Comparison of ENCODE assay signal across 25 cellular contexts in genomic region chr15:50244959-50245624, GRCh38. TPM values are rescaled to one million over a fixed set of nuclear protein-coding genes. Genes with fewer than 3 reads are reported as not detected.
"Had no signal": no experiment of that assay in that cellular context is flagged by ENCODE, and none has a peak within 500 bp of the region (broad histone marks: within the 10 kb centered on the region; RNA-seq: fewer than 3 reads in every experiment).

No MANE protein-coding gene starts in this region.

- H3K27me3 Mint-ChIP-seq: activated B cell treated with CpG ODN at 0.5 μM for 24 hours; activated CD8-positive, alpha-beta T cell treated with anti-CD3 and anti-CD28 coated beads for 36 hours; activated naive CD4-positive, alpha-beta T cell treated with anti-CD3 and anti-CD28 coated beads, Interleukin-2, amount 10 ng/mL, durations not matched to agents 7 days and 5 days; activated naive CD8-positive, alpha-beta T cell treated with anti-CD3 and anti-CD28 coated beads for 36 hours had no signal

- H3K27ac ChIP-seq: brain microvascular endothelial cell, cardiac muscle cell, PC-9 had no signal

- H3K4me3 Mint-ChIP-seq: activated B cell treated with CpG ODN at 0.5 μM for 24 hours; activated CD8-positive, alpha-beta T cell treated with anti-CD3 and anti-CD28 coated beads for 36 hours; activated naive CD4-positive, alpha-beta T cell treated with anti-CD3 and anti-CD28 coated beads, Interleukin-2, amount 10 ng/mL, durations not matched to agents 7 days and 5 days; activated naive CD8-positive, alpha-beta T cell treated with anti-CD3 and anti-CD28 coated beads for 36 hours; T-helper 17 cell had no signal

- H3K4me2 ChIP-seq: PC-9 had no signal

- H3K27ac Mint-ChIP-seq: activated B cell treated with CpG ODN at 0.5 μM for 24 hours; activated CD8-positive, alpha-beta T cell treated with anti-CD3 and anti-CD28 coated beads for 36 hours; activated naive CD4-positive, alpha-beta T cell treated with anti-CD3 and anti-CD28 coated beads, Interleukin-2, amount 10 ng/mL, durations not matched to agents 7 days and 5 days; activated naive CD8-positive, alpha-beta T cell treated with anti-CD3 and anti-CD28 coated beads for 36 hours; T-helper 17 cell had no signal

- H3K9me3 Mint-ChIP-seq: activated B cell treated with CpG ODN at 0.5 μM for 24 hours; activated CD8-positive, alpha-beta T cell treated with anti-CD3 and anti-CD28 coated beads for 36 hours; activated naive CD4-positive, alpha-beta T cell treated with anti-CD3 and anti-CD28 coated beads, Interleukin-2, amount 10 ng/mL, durations not matched to agents 7 days and 5 days had no signal

- H3K36me3 Mint-ChIP-seq: activated naive CD4-positive, alpha-beta T cell treated with anti-CD3 and anti-CD28 coated beads, Interleukin-2, amount 10 ng/mL, durations not matched to agents 7 days and 5 days had no signal

- DNase-seq: activated B cell treated with CpG ODN at 0.5 μM for 24 hours; activated CD4-positive, alpha-beta T cell treated with anti-CD3 and anti-CD28 coated beads for 1 hour; activated CD4-positive, alpha-beta T cell treated with anti-CD3 and anti-CD28 coated beads, Interleukin-2, amount 50 U/mL, for 1 hour; activated CD8-positive, alpha-beta memory T cell treated with anti-CD3 and anti-CD28 coated beads, Interleukin-2, amount 50 U/mL, for 4 hours; activated CD8-positive, alpha-beta T cell treated with anti-CD3 and anti-CD28 coated beads for 36 hours; activated gamma-delta T cell treated with Interleukin-2 at 50 U/mL for 16 hours; activated naive CD4-positive, alpha-beta T cell treated with anti-CD3 and anti-CD28 coated beads, Interleukin-2, amount 10 ng/mL, durations not matched to agents 7 days and 5 days; activated naive CD8-positive, alpha-beta T cell treated with anti-CD3 and anti-CD28 coated beads for 36 hours; brain microvascular endothelial cell; Kasumi-1; KBM-7; NCI-H1092; NCI-H1417; NCI-H1694; NCI-H2029; NCI-H510A treated with DMSO at 0.1 percent for 48 hours; NCI-H69; PC-9; SHP77 treated with DMSO at 0.1 percent for 48 hours; T-helper 17 cell; T1000 had no signal

- H3K27me3 ChIP-seq: brain microvascular endothelial cell had no signal

- H3K4me3 ChIP-seq: cardiac muscle cell, PC-9 had no signal

- H3K36me3 ChIP-seq: brain microvascular endothelial cell, cardiac muscle cell had no signal

- H2AFZ ChIP-seq: PC-9 had no signal

- FAIRE-seq: TTC549 had no signal

- ATAC-seq: activated CD8-positive, alpha-beta T cell treated with anti-CD3 and anti-CD28 coated beads for 36 hours; T-helper 17 cell had no signal

RNA-seq across cellular contexts. Expression of gene HDC, which starts 20.4 kb away (rescaled TPM):
- total RNA-seq: activated B cell treated with CpG ODN at 0.5 μM for 24 hours; activated CD8-positive, alpha-beta T cell treated with anti-CD3 and anti-CD28 coated beads for 36 hours; cardiac muscle cell; MCF 10A; PC-9; SK-MEL-5 had no signal
- polyA plus RNA-seq: cardiac muscle cell had no signal
